ENCODE assay signal across 12 cellular contexts in genomic region chr5:164358531-164359259, GRCh38.
A peak's percentile ranks its signal among the peaks of the same experiment; 100 is the strongest.
DNase-seq lines count a peak whose midpoint lies in the region; ATAC-seq, FAIRE-seq and TF ChIP-seq lines count a peak whose summit lies in the region.
"Had no signal": no experiment of that assay in that cellular context is flagged by ENCODE, and none has a peak within 500 bp of the region (broad histone marks: within the 10 kb centered on the region; RNA-seq: fewer than 3 reads in every experiment).

No MANE protein-coding gene starts in this region.

- DNase-seq in HCEC 1CT (peak; percentile 82), MM.1S (peak; percentile 10), endothelial cell of umbilical vein (ENCODE audit: low read depth, low spot score) (no peak), upper lobe of right lung (no peak), SKM-1 (lab: John Stamatoyannopoulos, UW; ENCODE audit: unreplicated experiment) (no peak), EL (no peak), NCI-H2081 (lab: John Stamatoyannopoulos, UW) (no peak)
- DNase-seq: activated CD8-positive, alpha-beta T cell treated with anti-CD3 and anti-CD28 coated beads for 36 hours; adrenal gland; NCI-H1694 treated with DMSO at 0.1 percent for 48 hours; Right ventricle myocardium superior had no signal

- no peaks in the 10 kb centered on the region for H3K9me1 ChIP-seq in endothelial cell of umbilical vein (replicated peaks; ENCODE audit: control insufficient read depth, extremely low read depth, insufficient read depth, low read length)

- H3K27ac ChIP-seq in MM.1S (ENCODE audit: low read length) (no peak overlapping the region), endothelial cell of umbilical vein (ENCODE audit: insufficient read depth, low read depth, low read length) (no peak overlapping the region), upper lobe of right lung (no peak overlapping the region)
- H3K27ac ChIP-seq: adrenal gland, right atrium auricular region had no signal

- H3K36me3 ChIP-seq in MM.1S (replicated peaks; ENCODE audit: insufficient read depth, low read length) = no peaks in the 10 kb centered on the region
- H3K36me3 ChIP-seq in endothelial cell of umbilical vein (ENCODE audit: control insufficient read depth in 2 of 2, extremely low read depth in 1 of 2, insufficient read depth in 2 of 2, low read length in 2 of 2) = no peaks in the 10 kb centered on the region
- H3K36me3 ChIP-seq in upper lobe of right lung = no peaks in the 10 kb centered on the region
- H3K36me3 ChIP-seq: adrenal gland, right atrium auricular region had no signal

- no peaks in the 10 kb centered on the region for H3K27me3 ChIP-seq in MM.1S (replicated peaks; ENCODE audit: insufficient read depth, low read length)
- H3K27me3 ChIP-seq in endothelial cell of umbilical vein (ENCODE audit: control insufficient read depth in 2 of 2, insufficient read depth in 2 of 2, low read length in 2 of 2) = no peaks in the 10 kb centered on the region
- H3K27me3 ChIP-seq in upper lobe of right lung = no peaks in the 10 kb centered on the region
- H3K27me3 ChIP-seq: adrenal gland, right atrium auricular region had no signal

- H4K20me1 ChIP-seq in MM.1S (ENCODE audit: insufficient read depth, low read length) (no peaks in the 10 kb centered on the region), endothelial cell of umbilical vein (replicated peaks; ENCODE audit: control insufficient read depth, extremely low read depth, insufficient read depth, low read length) (no peaks in the 10 kb centered on the region)

- no peaks in the 10 kb centered on the region for H3K9me2 ChIP-seq in MM.1S (replicated peaks; ENCODE audit: insufficient read depth, low read length)

- H3K79me2 ChIP-seq in MM.1S (ENCODE audit: low read length) (no peaks in the 10 kb centered on the region), endothelial cell of umbilical vein (ENCODE audit: control insufficient read depth, insufficient read depth, low read length) (no peaks in the 10 kb centered on the region)

- H3K9me3 ChIP-seq in MM.1S (replicated peaks; ENCODE audit: insufficient read depth, low read length) = no peaks in the 10 kb centered on the region
- H3K9me3 ChIP-seq in endothelial cell of umbilical vein (replicated peaks; ENCODE audit: control insufficient read depth, insufficient read depth, low read length) = no peaks in the 10 kb centered on the region
- no peaks in the 10 kb centered on the region for H3K9me3 ChIP-seq in upper lobe of right lung
- H3K9me3 ChIP-seq: adrenal gland, right atrium auricular region had no signal

- FAIRE-seq in endothelial cell of umbilical vein (lab: Jason Lieb, UNC) = no peak

- 0 out of 2 replicates have a peak overlapping the region, but pooled peaks have one; percentile 0 for H2AFZ ChIP-seq in MM.1S (ENCODE audit: low read length)
- H2AFZ ChIP-seq in endothelial cell of umbilical vein (ENCODE audit: low read depth, low read length) = no peak overlapping the region

- BruUV-seq in endothelial cell of umbilical vein (replicated peaks; lab: Mats Ljungman, UMichigan) = no TSS peak

- dilution Hi-C loops in endothelial cell of umbilical vein (cut with MboI; ENCODE audit: extremely low pct_ligation_motif_present, low sequenced_read_pairs) = no loop called here

- peak; percentile 31 for ATAC-seq in upper lobe of right lung
- ATAC-seq: activated CD8-positive, alpha-beta T cell treated with anti-CD3 and anti-CD28 coated beads for 36 hours had no signal

- TF ChIP-seq CTCF in MM.1S (IDR thresholded peaks at IDR 0.05; ENCODE audit: low read length) (no peak), endothelial cell of umbilical vein (IDR thresholded peaks at IDR 0.05; ENCODE audit: extremely low read depth in 1 of 2, insufficient read depth in 1 of 2, low read depth in 1 of 2, low read length in 2 of 2) (no peak), upper lobe of right lung (IDR thresholded peaks at IDR 0.05) (no peak)

- H3K4me1 ChIP-seq in MM.1S (ENCODE audit: low read length) (peaks cover 11% of the 10 kb centered on the region), endothelial cell of umbilical vein (ENCODE audit: control insufficient read depth, extremely low read depth, insufficient read depth, low read length) (no peaks in the 10 kb centered on the region), upper lobe of right lung (no peaks in the 10 kb centered on the region)
- H3K4me1 ChIP-seq: adrenal gland, right atrium auricular region had no signal

- CTCF ChIA-PET in endothelial cell of umbilical vein (lab: Charles Lee) = interaction anchor here (1.0 kb wide), 2 partner anchors 18 to 76 kb away, joined by 3 read pairs; no protein-coding TSS in a partner anchor

- no peak overlapping the region for H3K9ac ChIP-seq in MM.1S (ENCODE audit: low read length)
- no peak overlapping the region for H3K9ac ChIP-seq in endothelial cell of umbilical vein (replicated peaks; ENCODE audit: extremely low read depth, insufficient read depth, low read length)

- no peak overlapping the region for H3K4me3 ChIP-seq in MM.1S (ENCODE audit: low read length)
- no peak overlapping the region for H3K4me3 ChIP-seq in endothelial cell of umbilical vein (replicated peaks in 1 of 3; ENCODE audit: insufficient read depth in 1 of 3, low read depth in 1 of 3, low read length in 3 of 3)
- H3K4me3 ChIP-seq in upper lobe of right lung = no peak overlapping the region
- H3K4me3 ChIP-seq: adrenal gland, right atrium auricular region had no signal

- no peak for TF ChIP-seq POLR2A in endothelial cell of umbilical vein (IDR thresholded peaks at IDR 0.05; ENCODE audit: low read depth, low read length)

- intact Hi-C loops in endothelial cell of umbilical vein (cut with micrococcal nuclease) = no loop called here
- intact Hi-C loops in upper lobe of right lung (cut with DNase I) = no loop called here

- H3F3A ChIP-seq in MM.1S (ENCODE audit: insufficient read depth, low read length) = no peaks in the 10 kb centered on the region

- POLR2A ChIA-PET in endothelial cell of umbilical vein (lab: Charles Lee) = no interaction called here

- H3K4me2 ChIP-seq in MM.1S (ENCODE audit: low read depth, low read length) (no peak overlapping the region), endothelial cell of umbilical vein (ENCODE audit: insufficient read depth, low read length) (no peak overlapping the region)

TF ChIP-seq in endothelial cell of umbilical vein, 7 proteins besides CTCF, POLR2A, EP300 and RAD21:
- TF ChIP-seq GATA2 (IDR thresholded peaks at IDR 0.05; ENCODE audit: insufficient read depth, insufficient read length, low read depth, low read length) (no peak), JUN (IDR thresholded peaks at IDR 0.05; ENCODE audit: borderline replicate concordance, insufficient read depth, insufficient read length, low read depth) (no peak), FOS (IDR thresholded peaks at IDR 0.05; ENCODE audit: borderline replicate concordance, insufficient read depth, low read length) (peak; percentile 35), EZH2 (IDR thresholded peaks at IDR 0.05; ENCODE audit: borderline replicate concordance, low read depth, low read length, severe bottlenecking) (no peak), POLR2AphosphoS5 (IDR thresholded peaks at IDR 0.05; ENCODE audit: insufficient read depth, low read depth, low read length) (no peak)

Comparison
In these comparisons a context has a peak if more than half of its experiments do, and no peak if none do; other contexts are left out.
1. DNase-seq: peak in HCEC 1CT (single experiment) and MM.1S (single experiment); none in endothelial cell of umbilical vein (single experiment), upper lobe of right lung (single experiment), SKM-1 (single experiment), EL (single experiment) and NCI-H2081 (0 of 2).